ENCODE assay signal across 22 cellular contexts in genomic region chr3:33877187-33877586, GRCh38.
"Had no signal": no experiment of that assay in that cellular context is flagged by ENCODE, and none has a peak within 500 bp of the region (broad histone marks: within the 10 kb centered on the region; RNA-seq: fewer than 3 reads in every experiment).

No MANE protein-coding gene starts in this region.

- H3K36me3 ChIP-seq: brain microvascular endothelial cell, uterus had no signal

- H3K9me3 ChIP-seq: testis, uterus had no signal

- H3K36me3 Mint-ChIP-seq: activated naive CD4-positive, alpha-beta T cell treated with anti-CD3 and anti-CD28 coated beads, Interleukin-2, amount 50 U/mL, for 72 hours; natural killer cell had no signal

- ATAC-seq: activated naive CD4-positive, alpha-beta T cell treated with anti-CD3 and anti-CD28 coated beads, Interleukin-2, amount 50 U/mL, for 72 hours; natural killer cell had no signal

- H3K27ac ChIP-seq: brain microvascular endothelial cell, hepatocyte, testis, uterus had no signal

- DNase-seq: activated CD4-positive, alpha-beta memory T cell treated with anti-CD3 and anti-CD28 coated beads, Interleukin-2, amount 10 ng/mL, durations not matched to agents 7 days and 5 days; activated CD4-positive, alpha-beta T cell treated with anti-CD3 and anti-CD28 coated beads, Interleukin-2, amount 10 ng/mL, durations not matched to agents 24 days and 14 days; aorta; brain microvascular endothelial cell; central memory CD4-positive, alpha-beta T cell; dermis blood vessel endothelial cell; effector CD8-positive, alpha-beta T cell; erythroblast; immature natural killer cell; kidney glomerular epithelial cell; midbrain; natural killer cell; retina; stimulated activated CD4-positive, alpha-beta T cell treated with anti-CD3 and anti-CD28 coated beads, Interleukin-2, amount 100 ng/mL, for 48 hours; stimulated activated CD8-positive, alpha-beta memory T cell treated with anti-CD3 and anti-CD28 coated beads, Interleukin-4, amount 100 ng/mL, for 48 hours; stimulated activated naive CD4-positive, alpha-beta T cell; testis; trophoblast cell; uterus had no signal

- H3K4me1 Mint-ChIP-seq: activated CD4-positive, alpha-beta memory T cell treated with anti-CD3 and anti-CD28 coated beads, Interleukin-2, amount 10 ng/mL, durations not matched to agents 7 days and 5 days; activated CD4-positive, alpha-beta T cell treated with anti-CD3 and anti-CD28 coated beads, Interleukin-2, amount 10 ng/mL, durations not matched to agents 24 days and 14 days; immature natural killer cell; natural killer cell had no signal

- H3K27me3 ChIP-seq: brain microvascular endothelial cell, hepatocyte, testis, uterus had no signal

- H3K4me3 Mint-ChIP-seq: activated CD4-positive, alpha-beta memory T cell treated with anti-CD3 and anti-CD28 coated beads, Interleukin-2, amount 10 ng/mL, durations not matched to agents 7 days and 5 days; activated CD4-positive, alpha-beta T cell treated with anti-CD3 and anti-CD28 coated beads, Interleukin-2, amount 10 ng/mL, durations not matched to agents 24 days and 14 days; immature natural killer cell; natural killer cell had no signal

- H3K27me3 Mint-ChIP-seq: activated CD4-positive, alpha-beta memory T cell treated with anti-CD3 and anti-CD28 coated beads, Interleukin-2, amount 10 ng/mL, durations not matched to agents 7 days and 5 days had no signal

- H3K4me1 ChIP-seq: testis, uterus had no signal

- H3K4me3 ChIP-seq: hepatocyte, testis, uterus had no signal

- H3K27ac Mint-ChIP-seq: activated CD4-positive, alpha-beta memory T cell treated with anti-CD3 and anti-CD28 coated beads, Interleukin-2, amount 10 ng/mL, durations not matched to agents 7 days and 5 days; activated CD4-positive, alpha-beta T cell treated with anti-CD3 and anti-CD28 coated beads, Interleukin-2, amount 10 ng/mL, durations not matched to agents 24 days and 14 days; natural killer cell; progenitor cell of endocrine pancreas had no signal
